ENCODE assay signal across 8 cellular contexts in genomic region chrX:25021132-25021498, GRCh38. TPM values are rescaled to one million over a fixed set of nuclear protein-coding genes. Genes with fewer than 3 reads are reported as not detected.
A peak's percentile ranks its signal among the peaks of the same experiment; 100 is the strongest.
DNase-seq lines count a peak whose midpoint lies in the region; ATAC-seq and TF ChIP-seq lines count a peak whose summit lies in the region.

No MANE protein-coding gene starts in this region.

- H3K9ac ChIP-seq in HCT116 (ENCODE audit: low read length) = no peak overlapping the region
- H3K9ac ChIP-seq in mesenchymal stem cell (ENCODE audit: low read length) = no peak overlapping the region

- H3K23ac ChIP-seq in mesenchymal stem cell (ENCODE audit: low read length in 2 of 2) = no peak overlapping the region

- H3K18ac ChIP-seq in mesenchymal stem cell (ENCODE audit: low read depth in 1 of 2, low read length in 2 of 2) = no peak overlapping the region

- H3K9me3 ChIP-seq in HCT116 (ENCODE audit: control insufficient read depth in 1 of 2, insufficient read depth in 1 of 2, low read depth in 1 of 2, low read length in 2 of 2) (no peaks in the 10 kb centered on the region), mesenchymal stem cell (ENCODE audit: control insufficient read depth, low read length) (peaks cover 4% of the 10 kb centered on the region)

- H2BK12ac ChIP-seq in mesenchymal stem cell (ENCODE audit: low read length in 2 of 2) = no peak overlapping the region

- peak overlapping the region; percentile 40 to 54 for H3K4me3 ChIP-seq in HCT116 (replicated peaks in 1 of 2; ENCODE audit: low read depth in 1 of 2, low read length in 2 of 2)
- H3K4me3 ChIP-seq in mesenchymal stem cell (ENCODE audit: insufficient read depth in 1 of 2, low read depth in 1 of 2, low read length in 2 of 2) = no peak overlapping the region

- no peak overlapping the region for H2AFZ ChIP-seq in HCT116 (ENCODE audit: low read depth, low read length, poor library complexity, severe bottlenecking)
- no peak overlapping the region for H2AFZ ChIP-seq in mesenchymal stem cell (ENCODE audit: low read depth, low read length)

- no peak overlapping the region for H4K8ac ChIP-seq in mesenchymal stem cell (ENCODE audit: low read length)

- no peaks in the 10 kb centered on the region for H4K20me1 ChIP-seq in HCT116 (ENCODE audit: insufficient read depth)

- H3K79me2 ChIP-seq in HCT116 (ENCODE audit: insufficient read depth, low read length) = no peaks in the 10 kb centered on the region

- H3K4ac ChIP-seq in mesenchymal stem cell (ENCODE audit: low read depth in 1 of 2, low read length in 2 of 2) = no peak overlapping the region

- H3K27me3 ChIP-seq in HCT116 (ENCODE audit: insufficient read depth, low read length) (no peaks in the 10 kb centered on the region), mesenchymal stem cell (ENCODE audit: control insufficient read depth in 1 of 2, insufficient read depth in 1 of 2, low read length in 2 of 2) (peaks cover 74 to 96% of the 10 kb centered on the region in 2 experiments)

- H3K36me3 ChIP-seq in HCT116 (ENCODE audit: control insufficient read depth in 1 of 2, insufficient read depth in 2 of 2, low read length in 2 of 2) = no peaks in the 10 kb centered on the region
- H3K36me3 ChIP-seq in mesenchymal stem cell (ENCODE audit: control insufficient read depth in 1 of 2, insufficient read depth in 2 of 2, low read depth in 1 of 2, low read length in 2 of 2) = no peaks in the 10 kb centered on the region

- TF ChIP-seq RAD21 in HCT116 (IDR thresholded peaks at IDR 0.05; ENCODE audit: low read depth) = no peak

- H3K4me1 ChIP-seq in HCT116 (ENCODE audit: control insufficient read depth in 1 of 2, insufficient read depth in 2 of 2, low read length in 2 of 2) = peaks cover 3 to 11% of the 10 kb centered on the region in 2 experiments; a peak in 3 of 4 replicates
- H3K4me1 ChIP-seq in mesenchymal stem cell (ENCODE audit: control insufficient read depth, insufficient read depth, low read depth, low read length) = peaks cover 12% of the 10 kb centered on the region

- H3K9me2 ChIP-seq in HCT116 (ENCODE audit: insufficient read depth) = no peaks in the 10 kb centered on the region

- TF ChIP-seq POLR2A in HCT116 (IDR thresholded peaks at IDR 0.05; ENCODE audit: borderline replicate concordance, extremely low read depth, insufficient read depth, insufficient read length) = no peak

- no peak for TF ChIP-seq CTCF in HCT116 (IDR thresholded peaks at IDR 0.05 in 2 of 3, conservative IDR thresholded peaks at IDR 0.05 in 1 of 3; ENCODE audit: borderline replicate concordance in 1 of 3, insufficient read depth in 1 of 3, low read depth in 2 of 3, low read length in 2 of 3)
- TF ChIP-seq CTCF in GM20000 (IDR thresholded peaks at IDR 0.05; ENCODE audit: extremely low read depth, missing control alignments) = no peak

- no peak overlapping the region for H2AK5ac ChIP-seq in mesenchymal stem cell (ENCODE audit: low read length, severe bottlenecking)

- H3K27ac ChIP-seq in HCT116 (ENCODE audit: low read depth, low read length) = no peak overlapping the region
- no peak overlapping the region for H3K27ac ChIP-seq in mesenchymal stem cell (ENCODE audit: low read length, poor library complexity, severe bottlenecking)

- ATAC-seq in HCT116 (peak; percentile 63), SK-N-SH treated with all-trans-retinoic acid at 6 μM for 48 hours (peak; percentile 30)

- DNase-seq in COR-L47 (lab: John Stamatoyannopoulos, UW) = peak; percentile 11
- DNase-seq in HCT116 (ENCODE audit: low read depth, low spot score) = no peak
- DNase-seq in mesenchymal stem cell = no peak
- DNase-seq in kidney tubule cell (ENCODE audit: low spot score) = no peak
- no peak for DNase-seq in NOMO-1 treated with dmso at 0.1 percent for 144 hours (lab: John Stamatoyannopoulos, UW; ENCODE audit: unreplicated experiment)
- DNase-seq in GM20000 (ENCODE audit: low spot score) = no peak
- DNase-seq in pons (ENCODE audit: low spot score) = no peak

- no peaks in the 10 kb centered on the region for H3K79me1 ChIP-seq in mesenchymal stem cell (replicated peaks; ENCODE audit: low read length, poor library complexity, severe bottlenecking)

- RAD21 ChIA-PET in HCT116 (lab: Charles Lee; ENCODE audit: low non-redundant PET in 1 of 2, low total read pairs in 2 of 2, uncharacterized antibody in 2 of 2, unreplicated experiment in 2 of 2) = no interaction called here

- peak overlapping the region; percentile 78 for H3K4me2 ChIP-seq in HCT116 (ENCODE audit: low read length)
- peak overlapping the region; percentile 45 for H3K4me2 ChIP-seq in mesenchymal stem cell (ENCODE audit: low read length, poor library complexity, severe bottlenecking)

- 0% methylated on average over 10 of the region's 16 CpGs for WGBS in mesenchymal stem cell

- no peak overlapping the region for H4K91ac ChIP-seq in mesenchymal stem cell (ENCODE audit: low read length)

- H3K14ac ChIP-seq in mesenchymal stem cell (ENCODE audit: low read length in 2 of 2) = no peak overlapping the region

- POLR2A ChIA-PET in HCT116 (lab: Charles Lee) = no interaction called here

- H2BK15ac ChIP-seq in mesenchymal stem cell (ENCODE audit: low read depth, poor library complexity, severe bottlenecking) = no peak overlapping the region

- no peak overlapping the region for H2BK5ac ChIP-seq in mesenchymal stem cell (ENCODE audit: low read depth, low read length, poor library complexity, severe bottlenecking)

- BruUV-seq in HCT116 (replicated peaks; lab: Mats Ljungman, UMichigan) = no TSS peak

- CTCF ChIA-PET in HCT116 (lab: Charles Lee) = interaction anchor here (0.8 to 1.1 kb wide), 2 partner anchors 9 to 182 kb away, joined by 4 to 5 read pairs; no protein-coding TSS in a partner anchor

- no peak overlapping the region for H2BK120ac ChIP-seq in mesenchymal stem cell (ENCODE audit: low read depth, low read length)

- intact Hi-C loops in HCT116 (cut with micrococcal nuclease) = loop anchor here (2.0 kb wide), 2 partner anchors 182 to 268 kb away; no protein-coding TSS in a partner anchor

TF ChIP-seq in HCT116, 20 proteins besides CTCF, POLR2A, EP300 and RAD21:
- no peak for TF ChIP-seq YY1 (IDR thresholded peaks at IDR 0.05; ENCODE audit: extremely low read depth, insufficient replicate concordance, low read depth, low read length)
- no peak for TF ChIP-seq REST (IDR thresholded peaks at IDR 0.05; ENCODE audit: low read depth)
- no peak for TF ChIP-seq EGR1 (IDR thresholded peaks at IDR 0.05; ENCODE audit: low read depth)
- no peak for TF ChIP-seq EZH2 (IDR thresholded peaks at IDR 0.05)

TF ChIP-seq in SK-N-SH treated with all-trans-retinoic acid at 6 μM for 48 hours, 23 proteins besides CTCF, POLR2A, EP300 and RAD21:
- TF ChIP-seq PPARA (CRISPR knock-in tag; IDR thresholded peaks at IDR 0.05; ENCODE audit: borderline replicate concordance) (no peak), ZFP30 (CRISPR knock-in tag; IDR thresholded peaks at IDR 0.05) (no peak), BACH2 (CRISPR knock-in tag; IDR thresholded peaks at IDR 0.05; ENCODE audit: borderline replicate concordance) (no peak), CSRNP3 (CRISPR knock-in tag; IDR thresholded peaks at IDR 0.05) (no peak), OSR1 (CRISPR knock-in tag; IDR thresholded peaks at IDR 0.05) (no peak), ZNF565 (CRISPR knock-in tag; conservative IDR thresholded peaks at IDR 0.05; ENCODE audit: low read depth) (no peak), ESRRG (CRISPR knock-in tag; IDR thresholded peaks at IDR 0.05) (no peak), CREB5 (CRISPR knock-in tag; IDR thresholded peaks at IDR 0.05; ENCODE audit: low read depth) (no peak), PATZ1 (CRISPR knock-in tag; IDR thresholded peaks at IDR 0.05; ENCODE audit: borderline replicate concordance) (no peak), ZNF8 (CRISPR knock-in tag; IDR thresholded peaks at IDR 0.05) (no peak), ZNF70 (CRISPR knock-in tag; IDR thresholded peaks at IDR 0.05) (no peak)

RNA-seq across cellular contexts. Expression of gene ARX, which starts 5.3 kb away (rescaled TPM):
- total RNA-seq in HCT116 (2021; ENCODE audit: unreplicated experiment) = 0.22 TPM
- 0.13 and 0.15 TPM in 2 replicates for polyA plus RNA-seq in HCT116 (2012)
- not detected for polyA plus RNA-seq in mesenchymal stem cell (2013, experiment 1 of 2)
- not detected for polyA plus RNA-seq in mesenchymal stem cell (2013, experiment 2 of 2)

Comparison
In these comparisons a context has a peak if more than half of its experiments do, and no peak if none do; other contexts are left out.
1. H3K4me3 ChIP-seq: peak in HCT116 (2 of 2); none in mesenchymal stem cell (0 of 2).